ENCODE assay signal across 8 cellular contexts in genomic region chr18:12657849-12658829, GRCh38. TPM values are rescaled to one million over a fixed set of nuclear protein-coding genes. Genes with fewer than 3 reads are reported as not detected.
A peak's percentile ranks its signal among the peaks of the same experiment; 100 is the strongest.
DNase-seq lines count a peak whose midpoint lies in the region; ATAC-seq and TF ChIP-seq lines count a peak whose summit lies in the region.

SPIRE1 (minus strand) TSS chr18:12658107; CDS start chr18:12657866, 241 bp downstream.

- intact Hi-C loops in breast epithelium (cut with DNase I; ENCODE audit: low total_unique reads) (loop anchor here (10.0 kb wide), 1 partner anchor 263 kb away; no protein-coding TSS in a partner anchor), sigmoid colon (cut with DNase I) (loop anchor here (5.0 to 10.0 kb wide), 5 partner anchors 224 to 803 kb away; partner anchors contain the start of genes AFG3L2, CHMP1B, PRELID3A and PTPN2)

- H3K4me1 ChIP-seq in breast epithelium = no peaks in the 10 kb centered on the region
- peaks cover 5% of the 10 kb centered on the region; the same call in 1 of the 2 replicates for H3K4me1 ChIP-seq in iPS-20b (ENCODE audit: insufficient read depth, low read length)
- H3K4me1 ChIP-seq in sigmoid colon = peaks cover 0 to 25% (median 11%) of the 10 kb centered on the region in 4 donors

- H3K4me3 ChIP-seq in breast epithelium (peak within 1 kb of the TSS; percentile 66 to 81 (median 79)), iPS-20b (ENCODE audit: low read length) (peak within 1 kb of the TSS; percentile 65), sigmoid colon (peak within 1 kb of the TSS; percentile 72 to 92 (median 82))

- no peak for TF ChIP-seq RAD21 in Ishikawa (IDR thresholded peaks at IDR 0.05; ENCODE audit: low read depth)

- H3K27ac ChIP-seq in breast epithelium (peak within 1 kb of the TSS; percentile 93 to 95), iPS-20b (ENCODE audit: low read length) (no peak within 1 kb of the TSS), sigmoid colon (peak within 1 kb of the TSS; percentile 98)

- peak; percentile 67 for DNase-seq in Daoy (ENCODE audit: low read depth)
- peak; percentile 32 for DNase-seq in T-helper 22 cell (ENCODE audit: low read depth)
- peak; percentile 28 to 53 for DNase-seq in breast epithelium (ENCODE audit: low spot score in 2 of 2)
- peak; percentile 86 for DNase-seq in sigmoid colon
- no peak for DNase-seq in NOMO-1 treated with DMSO at 0.1 percent for 48 hours (lab: John Stamatoyannopoulos, UW; ENCODE audit: unreplicated experiment)

- 2 to 3% methylated on average over 125 of the region's 125 CpGs for WGBS in sigmoid colon, 2 donors

- H3K36me3 ChIP-seq in breast epithelium (no peaks in the 10 kb centered on the region), iPS-20b (ENCODE audit: insufficient read depth, low read depth, low read length) (peaks cover 7% of the 10 kb centered on the region; the same call in 1 of the 2 replicates), sigmoid colon (no peaks in the 10 kb centered on the region)

- no peaks in the 10 kb centered on the region for H3K27me3 ChIP-seq in breast epithelium
- peaks cover 27% of the 10 kb centered on the region for H3K27me3 ChIP-seq in iPS-20b (ENCODE audit: insufficient read depth, low read length)
- H3K27me3 ChIP-seq in sigmoid colon = no peaks in the 10 kb centered on the region

- no peak for TF ChIP-seq CTCF in breast epithelium (IDR thresholded peaks at IDR 0.05)
- no peak for TF ChIP-seq CTCF in sigmoid colon (IDR thresholded peaks at IDR 0.05)

- peak; percentile 72 for ATAC-seq in GM21528 (IDR thresholded peaks at IDR 0.05; ENCODE audit: low FRiP score, unreplicated experiment)

- H3K9me3 ChIP-seq in breast epithelium (no peaks in the 10 kb centered on the region), iPS-20b (ENCODE audit: insufficient read depth, low read depth, low read length) (no peaks in the 10 kb centered on the region), sigmoid colon (no peaks in the 10 kb centered on the region)

- TF ChIP-seq EP300 in Ishikawa (IDR thresholded peaks at IDR 0.05; ENCODE audit: borderline replicate concordance) = no peak
- TF ChIP-seq EP300 in sigmoid colon (IDR thresholded peaks at IDR 0.05) = no peak

- peak within 1 kb of the TSS; percentile 52; the same call in 1 of the 2 replicates for H3K9ac ChIP-seq in iPS-20b (ENCODE audit: low read depth, low read length)

- TF ChIP-seq POLR2A in breast epithelium (IDR thresholded peaks at IDR 0.05) (no peak), sigmoid colon (IDR thresholded peaks at IDR 0.05) (no peak)

TF ChIP-seq in Ishikawa, 13 proteins besides CTCF, POLR2A, EP300 and RAD21:
- TF ChIP-seq TCF12 (IDR thresholded peaks at IDR 0.05; ENCODE audit: low read depth) (no peak), FOXM1 (IDR thresholded peaks at IDR 0.05; ENCODE audit: borderline replicate concordance, low read depth) (no peak), ZBTB7A (IDR thresholded peaks at IDR 0.05; ENCODE audit: low read depth) (peak; percentile 81)
- TF ChIP-seq, protein P1, sequence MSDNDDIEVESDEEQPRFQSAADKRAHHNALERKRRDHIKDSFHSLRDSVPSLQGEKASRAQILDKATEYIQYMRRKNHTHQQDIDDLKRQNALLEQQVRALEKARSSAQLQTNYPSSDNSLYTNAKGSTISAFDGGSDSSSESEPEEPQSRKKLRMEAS (IDR thresholded peaks at IDR 0.05) = peak; percentile 66
TF ChIP-seq in Ishikawa: peak in this region for 2.

RNA-seq across cellular contexts. Expression of gene SPIRE1, which starts in this region (rescaled TPM):
- 16.6 and 20.2 TPM in 2 replicates for total RNA-seq in Daoy (2014; rRNA removed; shearing (Covaris generic))
- total RNA-seq in breast epithelium = 10 to 100 TPM; 24.3 to 38.5 (median 25.9) TPM
- 10 to 100 TPM; 22.7 to 31.6 (median 24.8) TPM for total RNA-seq in sigmoid colon
- polyA plus RNA-seq in sigmoid colon = 1 to 10 TPM; 2.1 to 5.4 (median 3.5) TPM
